1 cellular context compared by ENCODE assay signal in genomic region chr15:77944002-77944867, GRCh38.
TF ChIP-seq lines count a peak whose summit lies in the region.

No MANE protein-coding gene starts in this region.

TF ChIP-seq in HepG2, 621 proteins besides CTCF, POLR2A, EP300 and RAD21 (continued from another document and continues in another):
- no peak for TF ChIP-seq GPBP1L1 (CRISPR knock-in tag; IDR thresholded peaks at IDR 0.05)
- TF ChIP-seq ZGPAT (CRISPR knock-in tag; IDR thresholded peaks at IDR 0.05): 0 out of 2 replicates have a peak, but pooled peaks have one; percentile 71
- no peak for TF ChIP-seq SSRP1 (CRISPR knock-in tag; IDR thresholded peaks at IDR 0.05)
- peak; percentile 86 for TF ChIP-seq MED1 (CRISPR knock-in tag; IDR thresholded peaks at IDR 0.05)
- TF ChIP-seq ZKSCAN5 (CRISPR knock-in tag; IDR thresholded peaks at IDR 0.05): no peak
- peak; percentile 65 for TF ChIP-seq SAP130 (CRISPR knock-in tag; IDR thresholded peaks at IDR 0.05; ENCODE audit: low read depth)
- TF ChIP-seq HNF4G (IDR thresholded peaks at IDR 0.05; ENCODE audit: borderline replicate concordance, low read depth, low read length): no peak
- 0 out of 2 replicates have a peak, but pooled peaks have one; percentile 30 for TF ChIP-seq HNF4G (CRISPR knock-in tag; IDR thresholded peaks at IDR 0.05; ENCODE audit: borderline replicate concordance, low read depth)
- no peak for TF ChIP-seq SNAI1 (CRISPR knock-in tag; IDR thresholded peaks at IDR 0.05; ENCODE audit: borderline replicate concordance)
- TF ChIP-seq RARA (CRISPR knock-in tag; IDR thresholded peaks at IDR 0.05): peak; percentile 62
- TF ChIP-seq, protein P1, sequence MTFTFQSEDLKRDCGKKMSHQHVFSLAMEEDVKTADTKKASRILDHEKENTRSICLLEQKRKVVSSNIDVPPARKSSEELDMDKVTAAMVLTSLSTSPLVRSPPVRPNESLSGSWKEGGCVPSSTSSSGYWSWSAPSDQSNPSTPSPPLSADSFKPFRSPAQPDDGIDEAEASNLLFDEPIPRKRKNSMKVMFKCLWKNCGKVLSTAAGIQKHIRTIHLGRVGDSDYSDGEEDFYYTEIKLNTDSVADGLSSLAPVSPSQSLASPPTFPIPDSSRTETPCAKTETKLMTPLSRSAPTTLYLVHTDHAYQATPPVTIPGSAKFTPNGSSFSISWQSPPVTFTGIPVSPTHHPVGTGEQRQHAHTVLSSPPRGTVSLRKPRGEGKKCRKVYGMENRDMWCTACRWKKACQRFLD (CRISPR knock-in tag; IDR thresholded peaks at IDR 0.05; ENCODE audit: borderline replicate concordance): no peak
- TF ChIP-seq POLR2AphosphoS5 (IDR thresholded peaks at IDR 0.05; ENCODE audit: low read depth, low read length): no peak; the same call in none of the 2 replicates
- TF ChIP-seq ZFP36L2 (CRISPR knock-in tag; IDR thresholded peaks at IDR 0.05): no peak
- no peak; the same call in 1 of the 2 replicates for TF ChIP-seq SIN3A (IDR thresholded peaks at IDR 0.05; ENCODE audit: borderline replicate concordance, low read depth, low read length)
- no peak for TF ChIP-seq GTF2F1 (IDR thresholded peaks at IDR 0.05; ENCODE audit: low read length)
- TF ChIP-seq SMC3 (IDR thresholded peaks at IDR 0.05; ENCODE audit: low read length): no peak
- TF ChIP-seq, protein P2, sequence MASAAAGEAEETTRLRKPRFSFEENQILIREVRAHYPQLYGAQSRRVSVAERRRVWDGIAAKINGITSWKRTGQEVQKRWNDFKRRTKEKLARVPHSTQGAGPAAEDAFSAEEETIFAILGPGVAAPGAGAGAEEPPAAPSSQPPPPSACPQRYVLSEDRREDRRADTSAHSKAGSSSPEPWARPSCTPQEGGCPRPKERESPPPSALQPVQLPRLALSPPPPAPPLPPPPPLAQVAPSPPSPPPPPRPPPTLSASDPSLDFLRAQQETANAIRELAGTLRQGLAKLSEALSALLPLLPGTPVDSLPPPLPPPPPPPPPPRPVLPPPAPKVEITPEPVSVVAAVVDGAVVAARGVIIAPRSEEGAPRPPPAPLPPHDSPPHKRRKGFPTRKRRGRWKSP (CRISPR knock-in tag; IDR thresholded peaks at IDR 0.05): 0 out of 2 replicates have a peak, but pooled peaks have one; percentile 34
- TF ChIP-seq HOMEZ (CRISPR knock-in tag; IDR thresholded peaks at IDR 0.05; ENCODE audit: low read depth): 0 out of 2 replicates have a peak, but pooled peaks have one; percentile 24
- no peak for TF ChIP-seq ZNF280B (CRISPR knock-in tag; IDR thresholded peaks at IDR 0.05; ENCODE audit: borderline replicate concordance)
- no peak for TF ChIP-seq SNRNP70 (IDR thresholded peaks at IDR 0.05; ENCODE audit: low read depth, low read length)
- TF ChIP-seq MBNL3 (CRISPR knock-in tag; conservative IDR thresholded peaks at IDR 0.05): no peak
- no peak for TF ChIP-seq GLI4 (CRISPR knock-in tag; IDR thresholded peaks at IDR 0.05; ENCODE audit: borderline replicate concordance)
- no peak for TF ChIP-seq ZNF407 (CRISPR knock-in tag; IDR thresholded peaks at IDR 0.05; ENCODE audit: not compliant biosample characterization)
- no peak; the same call in 1 of the 2 replicates for TF ChIP-seq ZBTB20 (CRISPR knock-in tag; IDR thresholded peaks at IDR 0.05; ENCODE audit: borderline replicate concordance, low read depth)
- TF ChIP-seq HINFP (CRISPR knock-in tag; IDR thresholded peaks at IDR 0.05; ENCODE audit: low read depth): peak; percentile 21; the same call in 1 of the 2 replicates
- TF ChIP-seq SYNCRIP (IDR thresholded peaks at IDR 0.05; ENCODE audit: insufficient read depth, low read depth, low read length): no peak
- TF ChIP-seq ZNF839 (CRISPR knock-in tag; IDR thresholded peaks at IDR 0.05; ENCODE audit: borderline replicate concordance): no peak
- no peak for TF ChIP-seq ZNF235 (CRISPR knock-in tag; IDR thresholded peaks at IDR 0.05; ENCODE audit: borderline replicate concordance)
- TF ChIP-seq, protein P3, sequence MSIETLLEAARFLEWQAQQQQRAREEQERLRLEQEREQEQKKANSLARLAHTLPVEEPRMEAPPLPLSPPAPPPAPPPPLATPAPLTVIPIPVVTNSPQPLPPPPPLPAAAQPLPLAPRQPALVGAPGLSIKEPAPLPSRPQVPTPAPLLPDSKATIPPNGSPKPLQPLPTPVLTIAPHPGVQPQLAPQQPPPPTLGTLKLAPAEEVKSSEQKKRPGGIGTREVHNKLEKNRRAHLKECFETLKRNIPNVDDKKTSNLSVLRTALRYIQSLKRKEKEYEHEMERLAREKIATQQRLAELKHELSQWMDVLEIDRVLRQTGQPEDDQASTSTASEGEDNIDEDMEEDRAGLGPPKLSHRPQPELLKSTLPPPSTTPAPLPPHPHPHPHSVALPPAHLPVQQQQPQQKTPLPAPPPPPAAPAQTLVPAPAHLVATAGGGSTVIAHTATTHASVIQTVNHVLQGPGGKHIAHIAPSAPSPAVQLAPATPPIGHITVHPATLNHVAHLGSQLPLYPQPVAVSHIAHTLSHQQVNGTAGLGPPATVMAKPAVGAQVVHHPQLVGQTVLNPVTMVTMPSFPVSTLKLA (IDR thresholded peaks at IDR 0.05): no peak
- TF ChIP-seq, protein P4, sequence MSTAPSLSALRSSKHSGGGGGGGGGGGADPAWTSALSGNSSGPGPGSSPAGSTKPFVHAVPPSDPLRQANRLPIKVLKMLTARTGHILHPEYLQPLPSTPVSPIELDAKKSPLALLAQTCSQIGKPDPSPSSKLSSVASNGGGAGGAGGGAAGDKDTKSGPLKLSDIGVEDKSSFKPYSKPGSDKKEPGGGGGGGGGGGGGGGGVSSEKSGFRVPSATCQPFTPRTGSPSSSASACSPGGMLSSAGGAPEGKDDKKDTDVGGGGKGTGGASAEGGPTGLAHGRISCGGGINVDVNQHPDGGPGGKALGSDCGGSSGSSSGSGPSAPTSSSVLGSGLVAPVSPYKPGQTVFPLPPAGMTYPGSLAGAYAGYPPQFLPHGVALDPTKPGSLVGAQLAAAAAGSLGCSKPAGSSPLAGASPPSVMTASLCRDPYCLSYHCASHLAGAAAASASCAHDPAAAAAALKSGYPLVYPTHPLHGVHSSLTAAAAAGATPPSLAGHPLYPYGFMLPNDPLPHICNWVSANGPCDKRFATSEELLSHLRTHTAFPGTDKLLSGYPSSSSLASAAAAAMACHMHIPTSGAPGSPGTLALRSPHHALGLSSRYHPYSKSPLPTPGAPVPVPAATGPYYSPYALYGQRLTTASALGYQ (CRISPR knock-in tag; IDR thresholded peaks at IDR 0.05): no peak
- TF ChIP-seq RXRA (CRISPR knock-in tag; IDR thresholded peaks at IDR 0.05): peak; percentile 87
- no peak for TF ChIP-seq NBN (conservative IDR thresholded peaks at IDR 0.05)
- peak; percentile 94 for TF ChIP-seq ZNF7 (CRISPR knock-in tag; IDR thresholded peaks at IDR 0.05)
- no peak for TF ChIP-seq ZNF431 (CRISPR knock-in tag; IDR thresholded peaks at IDR 0.05; ENCODE audit: borderline replicate concordance, low read depth)
- TF ChIP-seq ZNF644 (CRISPR knock-in tag; IDR thresholded peaks at IDR 0.05; ENCODE audit: low read depth): no peak
- peak; percentile 71 for TF ChIP-seq ZFX (CRISPR knock-in tag; IDR thresholded peaks at IDR 0.05; ENCODE audit: low read depth)
- no peak for TF ChIP-seq NFYC (CRISPR knock-in tag; IDR thresholded peaks at IDR 0.05)
- TF ChIP-seq ZNF20 (CRISPR knock-in tag; IDR thresholded peaks at IDR 0.05): no peak
